12 cellular contexts compared by ENCODE assay signal in genomic region chr3:197957775-197958103, GRCh38. TPM values are rescaled to one million over a fixed set of nuclear protein-coding genes. Genes with fewer than 3 reads are reported as not detected.
DNase-seq lines count a peak whose midpoint lies in the region; ATAC-seq and TF ChIP-seq lines count a peak whose summit lies in the region.
"Had no signal": no experiment of that assay in that cellular context is flagged by ENCODE, and none has a peak within 500 bp of the region (broad histone marks: within the 10 kb centered on the region; RNA-seq: fewer than 3 reads in every experiment).

No MANE protein-coding gene starts in this region.

- no peak for TF ChIP-seq CTCF in upper lobe of right lung (IDR thresholded peaks at IDR 0.05)
- no peak for TF ChIP-seq CTCF in WERI-Rb-1 (IDR thresholded peaks at IDR 0.05; ENCODE audit: low read depth, low read length)

- H3K9me3 ChIP-seq in upper lobe of right lung (no peaks in the 10 kb centered on the region), WERI-Rb-1 (ENCODE audit: severe bottlenecking) (no peaks in the 10 kb centered on the region)
- H3K9me3 ChIP-seq: colonic mucosa had no signal

- no peak overlapping the region for H3K4me3 ChIP-seq in upper lobe of right lung
- H3K4me3 ChIP-seq in WERI-Rb-1 (ENCODE audit: low read depth, low read length): no peak overlapping the region
- H3K4me3 ChIP-seq: colonic mucosa had no signal

- ATAC-seq in stimulated activated naive CD8-positive, alpha-beta T cell treated with anti-CD3 and anti-CD28 coated beads, Interleukin-15, amount 100 ng/mL, for 72 hours: no peak
- ATAC-seq in memory B cell (ENCODE audit: low read depth): no peak
- ATAC-seq in upper lobe of right lung: no peak

- peaks cover 41% of the 10 kb centered on the region for H3K36me3 ChIP-seq in upper lobe of right lung
- peaks cover 22% of the 10 kb centered on the region for H3K36me3 ChIP-seq in WERI-Rb-1

- DNase-seq in stimulated activated naive CD8-positive, alpha-beta T cell treated with anti-CD3 and anti-CD28 coated beads, Interleukin-15, amount 100 ng/mL, for 72 hours: no peak
- no peak for DNase-seq in activated T-helper 1 cell treated with anti-CD3 and anti-CD28 coated beads, Interleukin-12 subunit alpha, Interleukin-12 subunit beta, Interleukin-2, Interleukin-4 antibody, amounts not matched to agents 30 ng/mL and 10 ng/mL and 1 ng/mL, durations not matched to agents 14 hours and 24 hours and 36 hours (ENCODE audit: low spot score)
- DNase-seq in memory B cell (ENCODE audit: low spot score in 2 of 2) (no peak), upper lobe of right lung (no peak), KBM-7 (no peak), WERI-Rb-1 (no peak), MV-4-11 (lab: John Stamatoyannopoulos, UW) (no peak)
- DNase-seq: activated T-cell treated with anti-CD3 and anti-CD28 coated beads for 4 hours, colonic mucosa, NCI-H446 had no signal

- H3K9me3 Mint-ChIP-seq in stimulated activated naive CD8-positive, alpha-beta T cell treated with anti-CD3 and anti-CD28 coated beads, Interleukin-15, Interleukin-2, amounts not matched to agents 100 ng/mL and 50 ng/mL, for 24 hours: no peaks in the 10 kb centered on the region
- H3K9me3 Mint-ChIP-seq in stimulated activated naive CD8-positive, alpha-beta T cell treated with anti-CD3 and anti-CD28 coated beads, Interleukin-15, amount 100 ng/mL, for 72 hours: no peaks in the 10 kb centered on the region
- H3K9me3 Mint-ChIP-seq in activated T-helper 1 cell treated with anti-CD3 and anti-CD28 coated beads, Interleukin-12 subunit alpha, Interleukin-12 subunit beta, Interleukin-2, Interleukin-4 antibody, amounts not matched to agents 30 ng/mL and 10 ng/mL and 1 ng/mL, durations not matched to agents 14 hours and 24 hours and 36 hours: no peaks in the 10 kb centered on the region
- H3K9me3 Mint-ChIP-seq in memory B cell: no peaks in the 10 kb centered on the region

- H3K4me3 Mint-ChIP-seq in stimulated activated naive CD8-positive, alpha-beta T cell treated with anti-CD3 and anti-CD28 coated beads, Interleukin-15, Interleukin-2, amounts not matched to agents 100 ng/mL and 50 ng/mL, for 24 hours: no peak overlapping the region
- no peak overlapping the region for H3K4me3 Mint-ChIP-seq in stimulated activated naive CD8-positive, alpha-beta T cell treated with anti-CD3 and anti-CD28 coated beads, Interleukin-15, amount 100 ng/mL, for 72 hours
- H3K4me3 Mint-ChIP-seq in activated T-helper 1 cell treated with anti-CD3 and anti-CD28 coated beads, Interleukin-12 subunit alpha, Interleukin-12 subunit beta, Interleukin-2, Interleukin-4 antibody, amounts not matched to agents 30 ng/mL and 10 ng/mL and 1 ng/mL, durations not matched to agents 14 hours and 24 hours and 36 hours: no peak overlapping the region
- no peak overlapping the region for H3K4me3 Mint-ChIP-seq in memory B cell

- no peaks in the 10 kb centered on the region for H3K27me3 ChIP-seq in upper lobe of right lung
- no peaks in the 10 kb centered on the region for H3K27me3 ChIP-seq in WERI-Rb-1 (ENCODE audit: insufficient read depth, low read depth, severe bottlenecking)
- H3K27me3 ChIP-seq: colonic mucosa had no signal

- peak overlapping the region; percentile 29 for H3K27ac Mint-ChIP-seq in stimulated activated naive CD8-positive, alpha-beta T cell treated with anti-CD3 and anti-CD28 coated beads, Interleukin-15, Interleukin-2, amounts not matched to agents 100 ng/mL and 50 ng/mL, for 24 hours
- H3K27ac Mint-ChIP-seq in stimulated activated naive CD8-positive, alpha-beta T cell treated with anti-CD3 and anti-CD28 coated beads, Interleukin-15, amount 100 ng/mL, for 72 hours: no peak overlapping the region
- H3K27ac Mint-ChIP-seq in activated T-helper 1 cell treated with anti-CD3 and anti-CD28 coated beads, Interleukin-12 subunit alpha, Interleukin-12 subunit beta, Interleukin-2, Interleukin-4 antibody, amounts not matched to agents 30 ng/mL and 10 ng/mL and 1 ng/mL, durations not matched to agents 14 hours and 24 hours and 36 hours: peak overlapping the region; percentile 23
- peak overlapping the region; percentile 86 for H3K27ac Mint-ChIP-seq in memory B cell

- H3K4me1 Mint-ChIP-seq in stimulated activated naive CD8-positive, alpha-beta T cell treated with anti-CD3 and anti-CD28 coated beads, Interleukin-15, Interleukin-2, amounts not matched to agents 100 ng/mL and 50 ng/mL, for 24 hours (ENCODE audit: low read depth): peaks cover 89% of the 10 kb centered on the region
- peaks cover 85% of the 10 kb centered on the region for H3K4me1 Mint-ChIP-seq in stimulated activated naive CD8-positive, alpha-beta T cell treated with anti-CD3 and anti-CD28 coated beads, Interleukin-15, amount 100 ng/mL, for 72 hours
- H3K4me1 Mint-ChIP-seq in activated T-helper 1 cell treated with anti-CD3 and anti-CD28 coated beads, Interleukin-12 subunit alpha, Interleukin-12 subunit beta, Interleukin-2, Interleukin-4 antibody, amounts not matched to agents 30 ng/mL and 10 ng/mL and 1 ng/mL, durations not matched to agents 14 hours and 24 hours and 36 hours (ENCODE audit: low read depth): peaks cover 72% of the 10 kb centered on the region
- peaks cover 18% of the 10 kb centered on the region for H3K4me1 Mint-ChIP-seq in memory B cell

- H3K27me3 Mint-ChIP-seq in stimulated activated naive CD8-positive, alpha-beta T cell treated with anti-CD3 and anti-CD28 coated beads, Interleukin-15, Interleukin-2, amounts not matched to agents 100 ng/mL and 50 ng/mL, for 24 hours: no peaks in the 10 kb centered on the region
- no peaks in the 10 kb centered on the region for H3K27me3 Mint-ChIP-seq in stimulated activated naive CD8-positive, alpha-beta T cell treated with anti-CD3 and anti-CD28 coated beads, Interleukin-15, amount 100 ng/mL, for 72 hours
- H3K27me3 Mint-ChIP-seq in activated T-helper 1 cell treated with anti-CD3 and anti-CD28 coated beads, Interleukin-12 subunit alpha, Interleukin-12 subunit beta, Interleukin-2, Interleukin-4 antibody, amounts not matched to agents 30 ng/mL and 10 ng/mL and 1 ng/mL, durations not matched to agents 14 hours and 24 hours and 36 hours (ENCODE audit: insufficient read depth): no peaks in the 10 kb centered on the region
- H3K27me3 Mint-ChIP-seq in memory B cell: no peaks in the 10 kb centered on the region

- in situ Hi-C loops in KBM-7 (cut with MboI; ENCODE audit: low pct_unique_long_range_greater_than_20kb, low sequenced_read_pairs): no loop called here

- H3K36me3 Mint-ChIP-seq in stimulated activated naive CD8-positive, alpha-beta T cell treated with anti-CD3 and anti-CD28 coated beads, Interleukin-15, Interleukin-2, amounts not matched to agents 100 ng/mL and 50 ng/mL, for 24 hours (ENCODE audit: low read depth): peaks cover 51% of the 10 kb centered on the region
- peaks cover 46% of the 10 kb centered on the region for H3K36me3 Mint-ChIP-seq in activated T-helper 1 cell treated with anti-CD3 and anti-CD28 coated beads, Interleukin-12 subunit alpha, Interleukin-12 subunit beta, Interleukin-2, Interleukin-4 antibody, amounts not matched to agents 30 ng/mL and 10 ng/mL and 1 ng/mL, durations not matched to agents 14 hours and 24 hours and 36 hours (ENCODE audit: low read depth)
- peaks cover 27% of the 10 kb centered on the region for H3K36me3 Mint-ChIP-seq in memory B cell

- peaks cover 50% of the 10 kb centered on the region for H3K4me1 ChIP-seq in upper lobe of right lung
- H3K4me1 ChIP-seq: colonic mucosa had no signal

- intact Hi-C loops in activated T-helper 1 cell treated with anti-CD3 and anti-CD28 coated beads, Interleukin-12 subunit alpha, Interleukin-12 subunit beta, Interleukin-2, Interleukin-4 antibody, amounts not matched to agents 30 ng/mL and 10 ng/mL and 1 ng/mL, durations not matched to agents 14 hours and 24 hours and 36 hours (cut with micrococcal nuclease): no loop called here
- intact Hi-C loops in upper lobe of right lung (cut with DNase I): no loop called here

- H3K27ac ChIP-seq in upper lobe of right lung: peak overlapping the region; percentile 80
- H3K27ac ChIP-seq in WERI-Rb-1: no peak overlapping the region
- H3K27ac ChIP-seq: colonic mucosa, KMS-11 had no signal

RNA-seq across cellular contexts. Expression of gene LMLN, which starts 2.3 kb away (rescaled TPM):
- total RNA-seq in activated T-helper 1 cell treated with anti-CD3 and anti-CD28 coated beads, Interleukin-12 subunit alpha, Interleukin-12 subunit beta, Interleukin-2, Interleukin-4 antibody, amounts not matched to agents 30 ng/mL and 10 ng/mL and 1 ng/mL, durations not matched to agents 14 hours and 24 hours and 36 hours: 2.8 and 3.7 TPM in 2 replicates
- 7.3 TPM for total RNA-seq in upper lobe of right lung

RNA-seq across cellular contexts. Expression of gene RPL35A, which starts 7.7 kb away (rescaled TPM):
- 1,253 and 1,262 TPM in 2 replicates for total RNA-seq in activated T-helper 1 cell treated with anti-CD3 and anti-CD28 coated beads, Interleukin-12 subunit alpha, Interleukin-12 subunit beta, Interleukin-2, Interleukin-4 antibody, amounts not matched to agents 30 ng/mL and 10 ng/mL and 1 ng/mL, durations not matched to agents 14 hours and 24 hours and 36 hours
- total RNA-seq in upper lobe of right lung: 723 TPM

Comparison
In these comparisons a context has a peak if more than half of its experiments do, and no peak if none do; other contexts are left out.
1. H3K27ac Mint-ChIP-seq: peak in stimulated activated naive CD8-positive, alpha-beta T cell treated with anti-CD3 and anti-CD28 coated beads, Interleukin-15, Interleukin-2, amounts not matched to agents 100 ng/mL and 50 ng/mL, for 24 hours (single experiment), activated T-helper 1 cell treated with anti-CD3 and anti-CD28 coated beads, Interleukin-12 subunit alpha, Interleukin-12 subunit beta, Interleukin-2, Interleukin-4 antibody, amounts not matched to agents 30 ng/mL and 10 ng/mL and 1 ng/mL, durations not matched to agents 14 hours and 24 hours and 36 hours (single experiment) and memory B cell (single experiment); none in stimulated activated naive CD8-positive, alpha-beta T cell treated with anti-CD3 and anti-CD28 coated beads, Interleukin-15, amount 100 ng/mL, for 72 hours (0 of 2).